11 cellular contexts compared by ENCODE assay signal in the genomic region with DNA sequence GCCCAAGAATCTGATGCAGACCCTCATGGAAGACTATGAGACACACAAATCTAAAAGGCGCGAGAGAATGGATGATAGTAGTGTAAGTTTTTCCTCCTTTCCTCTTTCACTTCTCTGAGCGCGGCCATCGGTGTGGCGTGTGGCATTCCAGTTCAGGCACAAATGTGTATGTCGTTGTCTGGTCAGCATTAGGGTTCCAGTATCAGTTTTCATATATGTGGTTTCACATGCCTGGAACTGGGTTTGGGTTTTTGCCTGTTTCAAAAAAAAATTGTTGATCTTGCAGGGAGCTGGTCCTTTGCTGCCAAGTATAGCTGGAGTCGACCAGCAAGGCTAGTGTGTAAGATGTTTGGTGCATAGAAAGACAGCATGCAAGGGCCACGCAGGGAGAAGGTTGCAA.
DNase-seq lines count a peak whose midpoint lies in the region; ATAC-seq and FAIRE-seq lines count a peak whose summit lies in the region.
"Had no signal": no experiment of that assay in that cellular context is flagged by ENCODE, and none has a peak within 500 bp of the region (broad histone marks: within the 10 kb centered on the region; RNA-seq: fewer than 3 reads in every experiment).

No MANE protein-coding gene starts in this region.

- H3K4me1 ChIP-seq in BLaER1, result peaks cover 98% of the 10 kb centered on the region

- peak overlapping the region; percentile 26; the same call in 1 of the 2 replicates for H3K9ac ChIP-seq in BLaER1

- H4K20me1 ChIP-seq in BLaER1, result no peaks in the 10 kb centered on the region

- peak overlapping the region; percentile 86 for H3K27ac ChIP-seq in BLaER1

- peaks cover 15% of the 10 kb centered on the region for H3K9me3 ChIP-seq in BLaER1

- H3K36me3 Mint-ChIP-seq in central memory CD8-positive, alpha-beta T cell (ENCODE audit: insufficient read depth), result peaks cover 6% of the 10 kb centered on the region

- peak overlapping the region; percentile 52 for H3K4me3 Mint-ChIP-seq in central memory CD8-positive, alpha-beta T cell

- H3K4me3 ChIP-seq in BLaER1, result no peak overlapping the region

- H3K9me3 Mint-ChIP-seq in central memory CD8-positive, alpha-beta T cell, result no peaks in the 10 kb centered on the region

- H3K36me3 ChIP-seq in BLaER1, result peaks cover 9% of the 10 kb centered on the region; the same call in 1 of the 2 replicates

- DNase-seq in central memory CD8-positive, alpha-beta T cell (ENCODE audit: low spot score in 2 of 2), result no peak
- no peak for DNase-seq in stimulated activated CD4-positive, alpha-beta T cell treated with anti-CD3 and anti-CD28 coated beads, Interleukin-12 subunit alpha, Interleukin-12 subunit beta, amount 100 ng/mL, for 4 hours
- no peak for DNase-seq in UCSD-AML1 (lab: John Stamatoyannopoulos, UW; ENCODE audit: unreplicated experiment)
- DNase-seq in urothelium cell line (ENCODE audit: low spot score), result no peak
- DNase-seq: aorta had no signal

- no peaks in the 10 kb centered on the region for H3K27me3 Mint-ChIP-seq in central memory CD8-positive, alpha-beta T cell

- peak overlapping the region; percentile 58 for H3K27ac Mint-ChIP-seq in central memory CD8-positive, alpha-beta T cell (ENCODE audit: low read depth)

- H3K4me1 Mint-ChIP-seq in central memory CD8-positive, alpha-beta T cell, result peaks cover 46% of the 10 kb centered on the region

- peak overlapping the region; percentile 71 for H3K4me2 ChIP-seq in BLaER1

- FAIRE-seq in urothelium cell line (lab: Jason Lieb, UNC), result no peak
- FAIRE-seq: endothelial cell of umbilical vein, H1 had no signal

- no peaks in the 10 kb centered on the region for H3K27me3 ChIP-seq in BLaER1

- peak; percentile 5 for ATAC-seq in GM19025 (IDR thresholded peaks at IDR 0.05; ENCODE audit: low read depth, unreplicated experiment)
- peak; percentile 7 for ATAC-seq in HG03097 (IDR thresholded peaks at IDR 0.05; ENCODE audit: low FRiP score, unreplicated experiment)
- ATAC-seq in central memory CD8-positive, alpha-beta T cell (replicated peaks; ENCODE audit: extremely low read depth, poor library complexity, severe bottlenecking), result no peak
- no peak for ATAC-seq in HG03460 (IDR thresholded peaks at IDR 0.05; ENCODE audit: unreplicated experiment)

Comparison
In these comparisons a context has a peak if more than half of its experiments do, and no peak if none do; other contexts are left out.
1. ATAC-seq: peak in GM19025 (single experiment) and HG03097 (single experiment); none in central memory CD8-positive, alpha-beta T cell (single experiment) and HG03460 (single experiment).